ENCODE assay signal across 12 cellular contexts in the genomic region with DNA sequence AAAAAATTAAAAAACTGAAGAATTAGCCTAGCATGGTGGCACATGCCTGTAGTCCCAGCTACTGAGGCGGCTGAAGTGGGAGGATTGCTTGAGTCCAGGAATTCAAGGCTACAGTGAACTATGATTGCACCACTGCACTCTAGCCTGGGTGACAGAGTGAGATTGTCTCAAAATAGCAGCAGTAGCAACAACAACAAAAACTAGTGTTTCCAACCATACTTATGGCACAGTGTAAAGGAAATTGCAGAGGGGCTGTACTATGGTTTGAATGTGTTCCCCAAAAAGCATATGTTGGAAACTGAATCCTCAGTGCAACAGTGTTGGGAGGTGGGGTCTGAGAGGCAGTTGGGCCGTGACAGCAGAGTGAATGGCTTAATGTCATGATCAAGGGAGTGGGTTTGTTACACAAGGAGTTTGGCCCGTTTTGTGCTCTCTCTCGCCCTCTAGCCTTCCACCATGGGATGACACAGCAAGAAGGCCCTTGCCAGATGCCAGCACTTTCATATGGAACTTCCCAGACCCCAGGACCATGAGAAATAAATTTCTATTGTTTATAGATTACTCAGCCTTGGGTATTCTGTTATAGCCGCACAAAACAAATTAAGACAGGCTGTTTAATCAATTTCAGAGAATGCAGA.
DNase-seq lines count a peak whose midpoint lies in the region; ATAC-seq and TF ChIP-seq lines count a peak whose summit lies in the region.
"Had no signal": no experiment of that assay in that cellular context is flagged by ENCODE, and none has a peak within 500 bp of the region (broad histone marks: within the 10 kb centered on the region; RNA-seq: fewer than 3 reads in every experiment).

No MANE protein-coding gene starts in this region.

- no peaks in the 10 kb centered on the region for H3K9me3 Mint-ChIP-seq in activated CD8-positive, alpha-beta T cell treated with anti-CD3 and anti-CD28 coated beads for 36 hours
- H3K9me3 Mint-ChIP-seq in neural progenitor cell, result no peaks in the 10 kb centered on the region
- H3K9me3 Mint-ChIP-seq in activated T-helper 2 cell treated with anti-CD3 and anti-CD28 coated beads, Interferon-gamma antibody, Interleukin-2, Interleukin-4, amounts not matched to agents 10 μg/mL and 5 μg/mL and 100 μg/mL, durations not matched to agents 14 hours and 24 hours and 36 hours, result no peaks in the 10 kb centered on the region

- H3K4me3 ChIP-seq in Jurkat, Clone E6-1 (ENCODE audit: low read length), result no peak overlapping the region
- H3K4me3 ChIP-seq in neural progenitor cell, result no peak overlapping the region
- H3K4me3 ChIP-seq: SK-N-MC had no signal

- peak; percentile 35 for TF ChIP-seq CTCF in activated CD8-positive, alpha-beta T cell treated with anti-CD3 and anti-CD28 coated beads for 36 hours (IDR thresholded peaks at IDR 0.05)
- no peak for TF ChIP-seq CTCF in neural progenitor cell (IDR thresholded peaks at IDR 0.05)

- H3K36me3 Mint-ChIP-seq in activated CD8-positive, alpha-beta T cell treated with anti-CD3 and anti-CD28 coated beads for 36 hours (ENCODE audit: low read depth), result no peaks in the 10 kb centered on the region
- H3K36me3 Mint-ChIP-seq in neural progenitor cell, result peaks cover 2% of the 10 kb centered on the region
- H3K36me3 Mint-ChIP-seq in activated T-helper 2 cell treated with anti-CD3 and anti-CD28 coated beads, Interferon-gamma antibody, Interleukin-2, Interleukin-4, amounts not matched to agents 10 μg/mL and 5 μg/mL and 100 μg/mL, durations not matched to agents 14 hours and 24 hours and 36 hours (ENCODE audit: low read depth), result no peaks in the 10 kb centered on the region

- no peak overlapping the region for H3K4me3 Mint-ChIP-seq in activated CD8-positive, alpha-beta T cell treated with anti-CD3 and anti-CD28 coated beads for 36 hours
- peak overlapping the region; percentile 24 for H3K4me3 Mint-ChIP-seq in neural progenitor cell
- H3K4me3 Mint-ChIP-seq in activated T-helper 2 cell treated with anti-CD3 and anti-CD28 coated beads, Interferon-gamma antibody, Interleukin-2, Interleukin-4, amounts not matched to agents 10 μg/mL and 5 μg/mL and 100 μg/mL, durations not matched to agents 14 hours and 24 hours and 36 hours (ENCODE audit: low read depth), result no peak overlapping the region

- ATAC-seq in activated CD8-positive, alpha-beta T cell treated with anti-CD3 and anti-CD28 coated beads for 36 hours, result no peak
- no peak for ATAC-seq in GM19328 (IDR thresholded peaks at IDR 0.05; ENCODE audit: unreplicated experiment)

- no peaks in the 10 kb centered on the region for H3K4me1 Mint-ChIP-seq in activated CD8-positive, alpha-beta T cell treated with anti-CD3 and anti-CD28 coated beads for 36 hours (ENCODE audit: low read depth)
- peaks cover 7% of the 10 kb centered on the region for H3K4me1 Mint-ChIP-seq in neural progenitor cell
- no peaks in the 10 kb centered on the region for H3K4me1 Mint-ChIP-seq in activated T-helper 2 cell treated with anti-CD3 and anti-CD28 coated beads, Interferon-gamma antibody, Interleukin-2, Interleukin-4, amounts not matched to agents 10 μg/mL and 5 μg/mL and 100 μg/mL, durations not matched to agents 14 hours and 24 hours and 36 hours (ENCODE audit: low read depth)

- no peaks in the 10 kb centered on the region for H3K27me3 Mint-ChIP-seq in activated CD8-positive, alpha-beta T cell treated with anti-CD3 and anti-CD28 coated beads for 36 hours
- peaks cover 7% of the 10 kb centered on the region for H3K27me3 Mint-ChIP-seq in neural progenitor cell (ENCODE audit: insufficient read depth, low read depth)
- no peaks in the 10 kb centered on the region for H3K27me3 Mint-ChIP-seq in activated T-helper 2 cell treated with anti-CD3 and anti-CD28 coated beads, Interferon-gamma antibody, Interleukin-2, Interleukin-4, amounts not matched to agents 10 μg/mL and 5 μg/mL and 100 μg/mL, durations not matched to agents 14 hours and 24 hours and 36 hours (ENCODE audit: low read depth)

- H3K9ac ChIP-seq in neural progenitor cell, result no peak overlapping the region

- no peak overlapping the region for H3K27ac Mint-ChIP-seq in activated CD8-positive, alpha-beta T cell treated with anti-CD3 and anti-CD28 coated beads for 36 hours
- H3K27ac Mint-ChIP-seq in neural progenitor cell, result no peak overlapping the region
- no peak overlapping the region for H3K27ac Mint-ChIP-seq in activated T-helper 2 cell treated with anti-CD3 and anti-CD28 coated beads, Interferon-gamma antibody, Interleukin-2, Interleukin-4, amounts not matched to agents 10 μg/mL and 5 μg/mL and 100 μg/mL, durations not matched to agents 14 hours and 24 hours and 36 hours

- no peaks in the 10 kb centered on the region for H3K36me3 ChIP-seq in neural progenitor cell

- H3K9me3 ChIP-seq in neural progenitor cell (ENCODE audit: low read depth), result no peaks in the 10 kb centered on the region

- CTCF ChIA-PET in activated CD8-positive, alpha-beta T cell treated with anti-CD3 and anti-CD28 coated beads for 36 hours (lab: Charles Lee), result interaction anchor here (0.5 to 1.4 kb wide), 2 partner anchors 278 to 465 kb away, joined by 3 read pairs; no protein-coding TSS in a partner anchor

- H3K27ac ChIP-seq in neural progenitor cell (no peak overlapping the region), caudate nucleus (ENCODE audit: low read depth, low read length) (no peak overlapping the region)
- H3K27ac ChIP-seq: SK-N-MC had no signal

- intact Hi-C loops in activated CD8-positive, alpha-beta T cell treated with anti-CD3 and anti-CD28 coated beads for 36 hours (cut with micrococcal nuclease), result no loop called here
- intact Hi-C loops in activated T-helper 2 cell treated with anti-CD3 and anti-CD28 coated beads, Interferon-gamma antibody, Interleukin-2, Interleukin-4, amounts not matched to agents 10 μg/mL and 5 μg/mL and 100 μg/mL, durations not matched to agents 14 hours and 24 hours and 36 hours (cut with micrococcal nuclease), result no loop called here

- POLR2A ChIA-PET in activated CD8-positive, alpha-beta T cell treated with anti-CD3 and anti-CD28 coated beads for 36 hours (lab: Charles Lee), result no interaction called here

- H3K4me1 ChIP-seq in neural progenitor cell, result no peaks in the 10 kb centered on the region

- H3F3A ChIP-seq in neural progenitor cell (ENCODE audit: low read depth), result no peaks in the 10 kb centered on the region

- no peaks in the 10 kb centered on the region for H3K79me2 ChIP-seq in neural progenitor cell (ENCODE audit: low read depth)

- no peak overlapping the region for H2AFZ ChIP-seq in neural progenitor cell (replicated peaks)

- no peaks in the 10 kb centered on the region for H3K27me3 ChIP-seq in neural progenitor cell

- no peak overlapping the region for H3K4me2 ChIP-seq in neural progenitor cell

- DNase-seq in SIG-M5 treated with dmso at 0.1 percent for 504 hours (lab: John Stamatoyannopoulos, UW; ENCODE audit: unreplicated experiment) (peak; percentile 12), SIG-M5 (lab: John Stamatoyannopoulos, UW) (no peak), neural progenitor cell (ENCODE audit: low spot score) (no peak), caudate nucleus (lab: John Stamatoyannopoulos, UW) (no peak)
- peak; percentile 21 for DNase-seq in Jurkat, Clone E6-1 (ENCODE audit: low read depth, low spot score)
- peak; percentile 33 for DNase-seq in activated CD8-positive, alpha-beta T cell treated with anti-CD3 and anti-CD28 coated beads for 36 hours
- DNase-seq in activated T-helper 2 cell treated with anti-CD3 and anti-CD28 coated beads, Interferon-gamma antibody, Interleukin-2, Interleukin-4, amounts not matched to agents 10 μg/mL and 5 μg/mL and 100 μg/mL, durations not matched to agents 14 hours and 24 hours and 36 hours (ENCODE audit: low spot score), result no peak
- DNase-seq: effector memory CD4-positive, alpha-beta T cell; mesenchymal stem cell; substantia nigra had no signal

- no peaks in the 10 kb centered on the region for H4K20me1 ChIP-seq in neural progenitor cell (ENCODE audit: low read depth)

Comparison
In these comparisons a context has a peak if more than half of its experiments do, and no peak if none do; other contexts are left out.
1. DNase-seq: peak in SIG-M5 treated with dmso at 0.1 percent for 504 hours (single experiment), Jurkat, Clone E6-1 (single experiment) and activated CD8-positive, alpha-beta T cell treated with anti-CD3 and anti-CD28 coated beads for 36 hours (single experiment); none in SIG-M5 (single experiment), neural progenitor cell (single experiment), caudate nucleus (0 of 61) and activated T-helper 2 cell treated with anti-CD3 and anti-CD28 coated beads, Interferon-gamma antibody, Interleukin-2, Interleukin-4, amounts not matched to agents 10 μg/mL and 5 μg/mL and 100 μg/mL, durations not matched to agents 14 hours and 24 hours and 36 hours (single experiment).